ENCODE assay signal across 9 cellular contexts in genomic region chr10:100650693-100651092, GRCh38.
"Had no signal": no experiment of that assay in that cellular context is flagged by ENCODE, and none has a peak within 500 bp of the region (broad histone marks: within the 10 kb centered on the region; RNA-seq: fewer than 3 reads in every experiment).

No MANE protein-coding gene starts in this region.

- DNase-seq: GM23248, GOT3, H9, HCEC 1CT, HFFc6, KBM-7 had no signal

- H3K27ac ChIP-seq: GM23248, HL-60 had no signal

- H3K4me3 ChIP-seq: GM23248 had no signal

- H3K9ac ChIP-seq: GM23248 had no signal

- FAIRE-seq: H54, HepG2 had no signal

- H2AFZ ChIP-seq: GM23248 had no signal
